In genomic region chrX:13101439-13102139, GRCh38 we compare ENCODE assay signal across 9 cellular contexts. TPM values are rescaled to one million over a fixed set of nuclear protein-coding genes. Genes with fewer than 3 reads are reported as not detected.
DNase-seq lines count a peak whose midpoint lies in the region; ATAC-seq and FAIRE-seq lines count a peak whose summit lies in the region.
"Had no signal": no experiment of that assay in that cellular context is flagged by ENCODE, and none has a peak within 500 bp of the region (broad histone marks: within the 10 kb centered on the region; RNA-seq: fewer than 3 reads in every experiment).

No MANE protein-coding gene starts in this region.

- H3K9me3 ChIP-seq in small intestine (ENCODE audit: control insufficient read depth, low read depth), result no peaks in the 10 kb centered on the region

- ATAC-seq in left cardiac atrium (peak; percentile 94 to 100), HG02642 (IDR thresholded peaks at IDR 0.05; ENCODE audit: poor library complexity, unreplicated experiment) (no peak), HG03520 (IDR thresholded peaks at IDR 0.05; ENCODE audit: unreplicated experiment) (no peak)

- no peak overlapping the region for H3K4me3 ChIP-seq in small intestine (ENCODE audit: low read depth in 1 of 2, low read length in 2 of 2)

- WGBS in small intestine, 3 donors, result 7 to 38% (median 22%) methylated on average over 9 of the region's 9 CpGs

- H3K27me3 ChIP-seq in small intestine (ENCODE audit: control insufficient read depth in 2 of 2, insufficient read depth in 2 of 2, low read length in 2 of 2), result no peaks in the 10 kb centered on the region

- peak overlapping the region; percentile 9 to 70 for H3K27ac ChIP-seq in small intestine (ENCODE audit: low read depth in 1 of 2, low read length in 1 of 2)

- peaks cover 1 to 2% of the 10 kb centered on the region in 2 donors for H3K4me1 ChIP-seq in small intestine (ENCODE audit: control insufficient read depth in 2 of 2, insufficient read depth in 1 of 2, low read depth in 1 of 2, low read length in 1 of 2)

- DNase-seq in COLO668 (lab: John Stamatoyannopoulos, UW; ENCODE audit: unreplicated experiment) (peak; percentile 19), MV-4-11 (lab: John Stamatoyannopoulos, UW) (peak; percentile 83), left cardiac atrium (peak; percentile 77), small intestine (peak; percentile 93), NCI-H2196 (lab: John Stamatoyannopoulos, UW; ENCODE audit: unreplicated experiment) (no peak)
- peak in 3 of 4 experiments; percentile 1 to 15 (median 3) for DNase-seq in activated naive CD4-positive, alpha-beta T cell (lab: John Stamatoyannopoulos, UW)

- H3K36me3 ChIP-seq in small intestine (ENCODE audit: control insufficient read depth in 2 of 2, insufficient read depth in 2 of 2, low read length in 2 of 2), result no peaks in the 10 kb centered on the region

- intact Hi-C loops in left cardiac atrium (cut with DNase I), result no loop called here

- FAIRE-seq in small intestine (lab: Jason Lieb, UNC), result peak; percentile 98

RNA-seq across cellular contexts. Expression of gene FAM9C, which starts 57.2 kb away (rescaled TPM):
- not detected for total RNA-seq in left cardiac atrium
- polyA plus RNA-seq in small intestine, result not detected
- polyA plus RNA-seq: esophagus had no signal

Comparison
In these comparisons a context has a peak if more than half of its experiments do, and no peak if none do; other contexts are left out.
1. ATAC-seq: peak in left cardiac atrium (2 of 2); none in HG02642 (single experiment) and HG03520 (single experiment).